In the genomic region with DNA sequence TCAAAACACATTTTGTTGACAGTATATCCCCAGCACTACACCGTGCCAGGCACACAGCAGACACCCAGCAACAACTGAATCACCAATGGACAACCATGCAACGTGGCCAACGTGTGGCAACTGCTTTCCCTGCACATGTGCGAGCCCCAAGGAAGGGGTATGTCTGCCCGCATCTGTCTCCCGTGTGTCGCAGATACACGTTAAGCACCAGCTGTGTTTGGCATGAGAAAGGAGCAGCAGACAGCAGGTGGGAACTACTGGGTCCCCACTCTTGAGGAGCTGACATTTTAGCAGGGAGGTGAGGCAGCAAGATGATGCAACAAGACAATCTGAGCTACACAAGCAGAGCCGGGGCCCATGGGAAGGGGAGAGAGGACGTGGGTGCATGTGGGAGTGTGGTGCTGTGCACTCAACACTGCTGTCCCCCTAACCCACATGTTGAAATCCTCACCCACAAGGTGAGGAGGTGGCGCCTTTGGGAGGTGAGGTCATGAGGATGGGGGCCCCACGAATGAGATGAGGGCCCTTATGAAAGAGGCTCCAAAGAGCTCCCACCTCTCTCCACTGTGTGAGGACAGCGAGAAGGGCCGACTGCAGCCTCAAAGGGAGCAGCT, we compare ENCODE assay signal across 20 cellular contexts. TPM values are rescaled to one million over a fixed set of nuclear protein-coding genes. Genes with fewer than 3 reads are reported as not detected.
DNase-seq lines count a peak whose midpoint lies in the region; ATAC-seq, FAIRE-seq and TF ChIP-seq lines count a peak whose summit lies in the region.
"Had no signal": no experiment of that assay in that cellular context is flagged by ENCODE, and none has a peak within 500 bp of the region (broad histone marks: within the 10 kb centered on the region; RNA-seq: fewer than 3 reads in every experiment).

No MANE protein-coding gene starts in this region.

- DNase-seq in NCI-H2171 treated with DMSO at 0.1 percent for 48 hours (lab: John Stamatoyannopoulos, UW), result peak; percentile 20
- DNase-seq in NCI-H2171 (lab: John Stamatoyannopoulos, UW), result no peak
- no peak for DNase-seq in HTR-8/SVneo (ENCODE audit: insufficient read length, low spot score)
- no peak for DNase-seq in endothelial cell (ENCODE audit: low spot score)
- no peak for DNase-seq in CD14-positive monocyte (ENCODE audit: low spot score)
- DNase-seq in D341Med (ENCODE audit: low spot score), result no peak
- DNase-seq: Caco-2, NCI-H1092, NCI-H1694, NCI-H446 treated with DMSO at 0.1 percent for 48 hours, NCI-H748 treated with DMSO at 0.1 percent for 48 hours, SHP77 treated with DMSO at 0.1 percent for 48 hours had no signal

- no peak for TF ChIP-seq CTCF in endothelial cell (IDR thresholded peaks at IDR 0.05; ENCODE audit: unreplicated experiment)
- no peak for TF ChIP-seq CTCF in CD14-positive monocyte (IDR thresholded peaks at IDR 0.05)

- peak; percentile 20 for FAIRE-seq in HTR-8/SVneo (lab: Jason Lieb, UNC)
- FAIRE-seq: GM12878, GM19239, K562 had no signal

- H3K4me1 Mint-ChIP-seq in endothelial cell (ENCODE audit: unreplicated experiment), result no peaks in the 10 kb centered on the region
- peaks cover 21% of the 10 kb centered on the region for H3K4me1 Mint-ChIP-seq in stimulated activated memory B cell treated with anti-CD40 and anti-IgM and Interleukin-4, amounts not matched to agents 10 μg/mL and 1 μg/mL and 100 μg/mL, for 72 hours
- peaks cover 2% of the 10 kb centered on the region for H3K4me1 Mint-ChIP-seq in CD14-positive monocyte

- ATAC-seq in stimulated activated memory B cell treated with anti-CD40 and anti-IgM and Interleukin-4, amounts not matched to agents 10 μg/mL and 1 μg/mL and 100 μg/mL, for 72 hours, result no peak
- ATAC-seq in HG02571 (IDR thresholded peaks at IDR 0.05; ENCODE audit: unreplicated experiment), result no peak
- ATAC-seq: GM12878, HCT116, K562 had no signal

- H3K4me3 Mint-ChIP-seq in endothelial cell (ENCODE audit: unreplicated experiment), result no peak overlapping the region
- no peak overlapping the region for H3K4me3 Mint-ChIP-seq in stimulated activated memory B cell treated with anti-CD40 and anti-IgM and Interleukin-4, amounts not matched to agents 10 μg/mL and 1 μg/mL and 100 μg/mL, for 72 hours
- no peak overlapping the region for H3K4me3 Mint-ChIP-seq in CD14-positive monocyte

- H3K9me3 Mint-ChIP-seq in endothelial cell (ENCODE audit: unreplicated experiment), result peaks cover 9% of the 10 kb centered on the region
- H3K9me3 Mint-ChIP-seq in stimulated activated memory B cell treated with anti-CD40 and anti-IgM and Interleukin-4, amounts not matched to agents 10 μg/mL and 1 μg/mL and 100 μg/mL, for 72 hours, result peaks cover 3% of the 10 kb centered on the region
- H3K9me3 Mint-ChIP-seq in CD14-positive monocyte, result peaks cover 10 to 28% (median 17%) of the 10 kb centered on the region in 7 donors

- H3K27ac Mint-ChIP-seq in endothelial cell (ENCODE audit: unreplicated experiment) (peak overlapping the region; percentile 24), CD14-positive monocyte (no peak overlapping the region)
- H3K27ac Mint-ChIP-seq in stimulated activated memory B cell treated with anti-CD40 and anti-IgM and Interleukin-4, amounts not matched to agents 10 μg/mL and 1 μg/mL and 100 μg/mL, for 72 hours, result peak overlapping the region; percentile 67

- H3K36me3 Mint-ChIP-seq in endothelial cell (ENCODE audit: low read depth, unreplicated experiment) (peaks cover 42% of the 10 kb centered on the region), CD14-positive monocyte (peaks cover 34 to 53% of the 10 kb centered on the region in 2 donors)
- peaks cover 68% of the 10 kb centered on the region for H3K36me3 Mint-ChIP-seq in stimulated activated memory B cell treated with anti-CD40 and anti-IgM and Interleukin-4, amounts not matched to agents 10 μg/mL and 1 μg/mL and 100 μg/mL, for 72 hours

- intact Hi-C loops in CD14-positive monocyte (cut with micrococcal nuclease), result no loop called here

- H3K27me3 Mint-ChIP-seq in endothelial cell (ENCODE audit: unreplicated experiment) (peaks cover 10% of the 10 kb centered on the region), CD14-positive monocyte (ENCODE audit: low read depth in 3 of 3) (no peaks in the 10 kb centered on the region)
- no peaks in the 10 kb centered on the region for H3K27me3 Mint-ChIP-seq in stimulated activated memory B cell treated with anti-CD40 and anti-IgM and Interleukin-4, amounts not matched to agents 10 μg/mL and 1 μg/mL and 100 μg/mL, for 72 hours

RNA-seq across cellular contexts. Expression of a gene that starts 56.2 kb away (rescaled TPM):
- not detected for total RNA-seq in endothelial cell (ENCODE audit: unreplicated experiment)
- not detected for polyA plus RNA-seq in CD14-positive monocyte
- total RNA-seq: Caco-2, G401, GM12878, K562, Peyer's patch had no signal
- polyA plus RNA-seq: GM12878, K562 had no signal

RNA-seq across cellular contexts. Expression of a gene that starts 58.7 kb away (rescaled TPM):
- total RNA-seq in endothelial cell (ENCODE audit: unreplicated experiment), result 52.3 TPM
- 10 to 100 TPM in 1 of 2 donors, 1 to 10 TPM in 1; 2.8 to 13.6 TPM for polyA plus RNA-seq in CD14-positive monocyte

Comparison
In these comparisons a context has a peak if more than half of its experiments do, and no peak if none do; other contexts are left out.
1. H3K27ac Mint-ChIP-seq: peak in endothelial cell (single experiment) and stimulated activated memory B cell treated with anti-CD40 and anti-IgM and Interleukin-4, amounts not matched to agents 10 μg/mL and 1 μg/mL and 100 μg/mL, for 72 hours (single experiment); none in CD14-positive monocyte (0 of 7).